In the genomic region with DNA sequence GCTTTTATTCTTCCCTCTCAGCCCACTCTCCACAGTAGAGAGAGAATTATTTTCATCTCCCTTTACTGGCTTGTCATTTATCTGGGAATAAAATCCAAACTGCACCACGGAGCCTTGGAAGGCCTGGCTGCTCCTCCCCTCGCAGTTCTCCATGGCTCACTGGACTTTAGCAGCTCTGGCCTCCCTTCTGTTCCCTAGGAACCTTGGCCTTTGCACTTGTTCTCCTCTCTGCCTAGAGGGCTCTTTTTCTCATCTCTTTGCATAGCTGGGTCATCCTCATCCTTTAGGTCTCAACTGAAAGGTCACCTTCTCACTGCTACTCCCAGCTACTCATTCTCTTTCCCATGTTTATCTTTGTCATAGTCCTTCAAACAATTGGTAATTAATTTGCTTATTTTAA, we compare ENCODE assay signal across 20 cellular contexts. TPM values are rescaled to one million over a fixed set of nuclear protein-coding genes. Genes with fewer than 3 reads are reported as not detected.
DNase-seq lines count a peak whose midpoint lies in the region; ATAC-seq, FAIRE-seq and TF ChIP-seq lines count a peak whose summit lies in the region.
"Had no signal": no experiment of that assay in that cellular context is flagged by ENCODE, and none has a peak within 500 bp of the region (broad histone marks: within the 10 kb centered on the region; RNA-seq: fewer than 3 reads in every experiment).

No MANE protein-coding gene starts in this region.

- no peak for FAIRE-seq in urothelium cell line (lab: Jason Lieb, UNC)
- FAIRE-seq: A204.1, GM12878, HTR-8/SVneo had no signal

- peak overlapping the region; percentile 39 for H3K27ac Mint-ChIP-seq in central memory CD8-positive, alpha-beta T cell (ENCODE audit: low read depth)
- H3K27ac Mint-ChIP-seq in neural crest cell (ENCODE audit: unreplicated experiment), result peak overlapping the region; percentile 13
- H3K27ac Mint-ChIP-seq: CD4-positive, CD25-positive, alpha-beta regulatory T cell; CD8-positive, alpha-beta memory T cell; H9 had no signal

- H3K9me3 Mint-ChIP-seq in central memory CD8-positive, alpha-beta T cell, result no peaks in the 10 kb centered on the region
- H3K9me3 Mint-ChIP-seq in neural crest cell, result no peaks in the 10 kb centered on the region
- H3K9me3 Mint-ChIP-seq: H9 had no signal

- no peaks in the 10 kb centered on the region for H3K4me1 Mint-ChIP-seq in central memory CD8-positive, alpha-beta T cell
- H3K4me1 Mint-ChIP-seq in neural crest cell, result peaks cover 6% of the 10 kb centered on the region
- H3K4me1 Mint-ChIP-seq: H9 had no signal

- H3K36me3 Mint-ChIP-seq in central memory CD8-positive, alpha-beta T cell (ENCODE audit: insufficient read depth), result peaks cover 6% of the 10 kb centered on the region
- peaks cover 36% of the 10 kb centered on the region for H3K36me3 Mint-ChIP-seq in neural crest cell (ENCODE audit: low read depth)

- TF ChIP-seq CTCF in neural crest cell (conservative IDR thresholded peaks at IDR 0.05), result no peak

- ATAC-seq in central memory CD8-positive, alpha-beta T cell (replicated peaks; ENCODE audit: extremely low read depth, poor library complexity, severe bottlenecking), result no peak
- ATAC-seq: GM12878 had no signal

- DNase-seq in central memory CD8-positive, alpha-beta T cell (ENCODE audit: low spot score in 2 of 2), result no peak
- peak; percentile 15 for DNase-seq in left kidney (ENCODE audit: low read depth, low spot score)
- no peak for DNase-seq in neural crest cell (ENCODE audit: low read depth, low spot score)
- no peak for DNase-seq in HUDEP-2 (lab: John Stamatoyannopoulos, UW; ENCODE audit: unreplicated experiment in 76 of 76)
- DNase-seq in urothelium cell line (ENCODE audit: low spot score), result no peak
- DNase-seq in activated CD8-positive, alpha-beta memory T cell treated with anti-CD3 and anti-CD28 coated beads for 24 hours, result no peak
- DNase-seq: ACHN; BE2C; C1 segment of cervical spinal cord; CD4-positive, CD25-positive, alpha-beta regulatory T cell; CD8-positive, alpha-beta memory T cell; COR-L47; DMS 273 treated with DMSO at 0.1 percent for 48 hours; DMS53; DND-41; EL; H9 had no signal

- H3K27me3 Mint-ChIP-seq in central memory CD8-positive, alpha-beta T cell, result no peaks in the 10 kb centered on the region
- H3K27me3 Mint-ChIP-seq in neural crest cell (ENCODE audit: low read depth), result no peaks in the 10 kb centered on the region
- H3K27me3 Mint-ChIP-seq: CD4-positive, CD25-positive, alpha-beta regulatory T cell; CD8-positive, alpha-beta memory T cell had no signal

- no peak overlapping the region for H3K4me3 Mint-ChIP-seq in central memory CD8-positive, alpha-beta T cell
- H3K4me3 Mint-ChIP-seq in neural crest cell, result no peak overlapping the region
- H3K4me3 Mint-ChIP-seq: CD4-positive, CD25-positive, alpha-beta regulatory T cell; CD8-positive, alpha-beta memory T cell; H9 had no signal

RNA-seq across cellular contexts. Expression of a gene that starts 31.3 kb away (rescaled TPM):
- 18.1 and 23.6 TPM in 2 replicates for total RNA-seq in neural crest cell
